In the genomic region with DNA sequence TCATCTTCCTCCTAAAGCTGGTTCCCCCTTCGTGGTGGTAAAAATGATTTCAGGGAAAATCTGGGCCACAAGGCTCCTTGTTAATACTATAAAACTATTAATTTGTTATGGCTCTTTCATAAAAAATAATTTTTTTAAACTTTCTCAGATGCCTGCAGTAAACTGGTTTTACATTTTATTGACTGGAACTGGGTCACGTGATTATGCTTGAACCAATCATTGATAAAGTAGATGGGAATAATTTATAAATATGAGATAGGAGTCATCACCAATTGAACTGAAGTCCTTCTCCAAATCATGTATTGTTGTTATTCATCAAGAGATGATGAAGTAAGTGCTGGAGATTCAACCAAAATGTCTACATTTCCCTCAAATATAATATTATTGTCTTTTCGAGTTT, we compare ENCODE assay signal across 31 cellular contexts.
"Had no signal": no experiment of that assay in that cellular context is flagged by ENCODE, and none has a peak within 500 bp of the region (broad histone marks: within the 10 kb centered on the region; RNA-seq: fewer than 3 reads in every experiment).

No MANE protein-coding gene starts in this region.

- H3K4me3 Mint-ChIP-seq: natural killer cell; nephron; neural progenitor cell; stimulated activated memory B cell treated with anti-CD40 and anti-IgM and Interleukin-4, amounts not matched to agents 10 μg/mL and 1 μg/mL and 100 μg/mL, for 72 hours; stimulated activated naive CD8-positive, alpha-beta T cell treated with anti-CD3 and anti-CD28 coated beads, Interleukin-15, amount 100 ng/mL, for 72 hours; type B pancreatic cell had no signal

- H3K9me3 ChIP-seq: ovary, psoas muscle, spleen, suprapubic skin, testis, tibial artery, transverse colon, upper lobe of right lung, uterus had no signal

- H3K4me1 Mint-ChIP-seq: natural killer cell; neural progenitor cell; stimulated activated memory B cell treated with anti-CD40 and anti-IgM and Interleukin-4, amounts not matched to agents 10 μg/mL and 1 μg/mL and 100 μg/mL, for 72 hours; stimulated activated naive CD8-positive, alpha-beta T cell treated with anti-CD3 and anti-CD28 coated beads, Interleukin-15, amount 100 ng/mL, for 72 hours had no signal

- H3K27ac Mint-ChIP-seq: natural killer cell; nephron; neural progenitor cell; progenitor cell of endocrine pancreas; stimulated activated memory B cell treated with anti-CD40 and anti-IgM and Interleukin-4, amounts not matched to agents 10 μg/mL and 1 μg/mL and 100 μg/mL, for 72 hours; stimulated activated naive CD8-positive, alpha-beta T cell treated with anti-CD3 and anti-CD28 coated beads, Interleukin-15, amount 100 ng/mL, for 72 hours; type B pancreatic cell had no signal

- H3K27me3 Mint-ChIP-seq: progenitor cell of endocrine pancreas; stimulated activated memory B cell treated with anti-CD40 and anti-IgM and Interleukin-4, amounts not matched to agents 10 μg/mL and 1 μg/mL and 100 μg/mL, for 72 hours; type B pancreatic cell had no signal

- H3K4me1 ChIP-seq: neural progenitor cell, parathyroid adenoma, psoas muscle, spleen, suprapubic skin, testis, tibial artery, transverse colon, upper lobe of right lung, uterus had no signal

- H3K36me3 ChIP-seq: neural progenitor cell, ovary, spleen, suprapubic skin, tibial artery, transverse colon, upper lobe of right lung, uterus had no signal

- H3K9ac ChIP-seq: neural progenitor cell, parathyroid adenoma had no signal

- H3K9me3 Mint-ChIP-seq: nephron; neural progenitor cell; stimulated activated memory B cell treated with anti-CD40 and anti-IgM and Interleukin-4, amounts not matched to agents 10 μg/mL and 1 μg/mL and 100 μg/mL, for 72 hours; stimulated activated naive CD8-positive, alpha-beta T cell treated with anti-CD3 and anti-CD28 coated beads, Interleukin-15, amount 100 ng/mL, for 72 hours had no signal

- DNase-seq: natural killer cell; occipital lobe; ovary; posterior cingulate gyrus; psoas muscle; right cardiac atrium; spleen; stimulated activated CD4-positive, alpha-beta T cell treated with anti-CD3 and anti-CD28 coated beads, Interleukin-12 subunit alpha, Interleukin-12 subunit beta, amount 100 ng/mL, for 4 hours; stimulated activated CD4-positive, alpha-beta T cell treated with anti-CD3 and anti-CD28 coated beads, Interleukin-1b, Interleukin-23, amount 100 ng/mL, for 48 hours; stimulated activated CD4-positive, alpha-beta T cell treated with anti-CD3 and anti-CD28 coated beads, Interleukin-4, amount 100 ng/mL, for 1 hour; stimulated activated CD4-positive, alpha-beta T cell treated with anti-CD3 and anti-CD28 coated beads, Interleukin-4, amount 100 ng/mL, for 4 hours; stimulated activated CD8-positive, alpha-beta memory T cell treated with anti-CD3 and anti-CD28 coated beads, Interleukin-4, amount 100 ng/mL, for 48 hours; stimulated activated naive CD4-positive, alpha-beta T cell; stimulated activated naive CD8-positive, alpha-beta T cell treated with anti-CD3 and anti-CD28 coated beads, Interleukin-15, amount 100 ng/mL, for 72 hours; stimulated activated naive CD8-positive, alpha-beta T cell treated with anti-CD3 and anti-CD28 coated beads, Interleukin-15, Interleukin-2, amounts not matched to agents 100 U/mL and 50 U/mL, for 24 hours; substantia nigra; testis; tibial artery; transverse colon; upper lobe of right lung; uterus had no signal

- H3K27me3 ChIP-seq: neural progenitor cell, ovary, spleen, suprapubic skin, testis, tibial artery, transverse colon, upper lobe of right lung, uterus had no signal

- ATAC-seq: natural killer cell; right cardiac atrium; sciatic nerve; stimulated activated memory B cell treated with anti-CD40 and anti-IgM and Interleukin-4, amounts not matched to agents 10 μg/mL and 1 μg/mL and 100 μg/mL, for 72 hours; stimulated activated naive CD8-positive, alpha-beta T cell treated with anti-CD3 and anti-CD28 coated beads, Interleukin-15, amount 100 ng/mL, for 72 hours; stimulated activated naive CD8-positive, alpha-beta T cell treated with anti-CD3 and anti-CD28 coated beads, Interleukin-15, Interleukin-2, amounts not matched to agents 100 U/mL and 50 U/mL, for 24 hours; upper lobe of right lung had no signal

- H3K27ac ChIP-seq: neural progenitor cell, ovary, parathyroid adenoma, psoas muscle, skin epidermis, spleen, suprapubic skin, testis, tibial artery, transverse colon, upper lobe of right lung, uterus had no signal

- H3K4me3 ChIP-seq: neural progenitor cell, ovary, psoas muscle, skin epidermis, smooth muscle cell, spleen, suprapubic skin, testis, tibial artery, transverse colon, upper lobe of right lung, uterus had no signal

- H3K36me3 Mint-ChIP-seq: natural killer cell; neural progenitor cell; stimulated activated memory B cell treated with anti-CD40 and anti-IgM and Interleukin-4, amounts not matched to agents 10 μg/mL and 1 μg/mL and 100 μg/mL, for 72 hours; type B pancreatic cell had no signal

- H3K79me2 ChIP-seq: parathyroid adenoma had no signal

- H3K4me2 ChIP-seq: neural progenitor cell, smooth muscle cell had no signal

- H2AFZ ChIP-seq: neural progenitor cell, parathyroid adenoma had no signal
